7 cellular contexts compared by ENCODE assay signal in genomic region chr1:242208021-242208420, GRCh38.
"Had no signal": no experiment of that assay in that cellular context is flagged by ENCODE, and none has a peak within 500 bp of the region (broad histone marks: within the 10 kb centered on the region; RNA-seq: fewer than 3 reads in every experiment).

No MANE protein-coding gene starts in this region.

- FAIRE-seq: H1, H54, HTR-8/SVneo had no signal

- DNase-seq: H9, HCEC 1CT, IMR-90 had no signal

- H3K4me3 ChIP-seq: GM23338 had no signal

- ATAC-seq: GM23338 had no signal
